8 cellular contexts compared by ENCODE assay signal in the genomic region with DNA sequence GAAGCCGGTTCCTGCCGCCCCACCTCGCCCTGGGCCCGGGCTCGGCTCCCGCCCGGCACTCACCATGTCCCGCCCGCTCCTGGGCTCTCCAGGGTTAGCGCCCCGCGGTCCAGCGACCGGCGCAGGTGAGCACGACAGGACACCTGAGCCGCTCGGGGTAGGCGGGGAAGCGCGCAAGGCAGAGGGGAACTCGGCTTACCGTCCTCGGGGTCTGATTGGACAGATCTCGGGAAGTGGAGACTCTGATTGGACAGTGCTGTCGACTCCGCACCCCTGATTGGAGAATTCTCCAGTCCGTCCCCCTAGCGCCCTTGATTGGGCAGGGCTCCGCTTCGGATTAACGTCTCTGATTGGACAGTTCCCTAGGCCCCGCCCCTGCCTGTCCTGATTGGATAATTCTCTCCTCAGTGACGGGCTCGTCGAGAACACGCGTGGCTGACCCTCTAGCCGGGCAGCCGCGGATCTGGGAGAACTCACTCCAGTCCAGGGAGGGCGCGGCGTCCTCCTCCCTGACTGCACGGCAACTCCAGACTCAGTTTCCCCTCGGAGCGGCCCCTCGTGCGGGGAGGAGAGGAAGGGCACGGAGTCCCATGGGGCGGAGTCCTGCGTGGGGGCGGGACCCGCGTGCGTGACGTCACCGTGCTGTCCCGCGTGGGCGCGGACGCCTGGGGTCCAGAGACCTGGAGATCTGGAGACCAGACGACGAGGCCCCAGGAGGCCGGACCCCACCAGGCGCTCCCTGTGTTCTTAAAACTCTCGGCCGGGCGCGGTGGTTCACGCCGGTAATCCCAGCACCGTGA. TPM values are rescaled to one million over a fixed set of nuclear protein-coding genes. Genes with fewer than 3 reads are reported as not detected.
DNase-seq lines count a peak whose midpoint lies in the region; ATAC-seq lines count a peak whose summit lies in the region.

Gene ZNF77 (minus strand): TSS at position 197 of the 800 bp plus-strand sequence. CDS start 131 bp downstream, at position 66.

- peaks cover 5% of the 10 kb centered on the region; the same call in 1 of the 2 replicates for H4K20me1 ChIP-seq in BLaER1

- peaks cover 36% of the 10 kb centered on the region for H3K4me1 ChIP-seq in BLaER1

- peak; percentile 96 for ATAC-seq in GM19324 (IDR thresholded peaks at IDR 0.05; ENCODE audit: low FRiP score, unreplicated experiment)
- ATAC-seq in HG03460 (IDR thresholded peaks at IDR 0.05; ENCODE audit: unreplicated experiment) = peak; percentile 95
- peak; percentile 95 for ATAC-seq in left lobe of liver

- H3K9me3 Mint-ChIP-seq in dendritic cell treated with granulocyte-macrophage colony-stimulating factor and Interleukin-4, amounts not matched to agents 40 ng/mL and 50 ng/mL, for 4 days = no peaks in the 10 kb centered on the region

- peaks cover 37% of the 10 kb centered on the region for H3K36me3 Mint-ChIP-seq in dendritic cell treated with granulocyte-macrophage colony-stimulating factor and Interleukin-4, amounts not matched to agents 40 ng/mL and 50 ng/mL, for 4 days (ENCODE audit: low read depth)

- peak within 1 kb of the TSS; percentile 99 for H3K4me2 ChIP-seq in BLaER1

- peak within 1 kb of the TSS; percentile 97 for H3K4me3 Mint-ChIP-seq in dendritic cell treated with granulocyte-macrophage colony-stimulating factor and Interleukin-4, amounts not matched to agents 40 ng/mL and 50 ng/mL, for 4 days

- peak within 1 kb of the TSS; percentile 89 for H3K9ac ChIP-seq in BLaER1

- intact Hi-C loops in dendritic cell treated with granulocyte-macrophage colony-stimulating factor and Interleukin-4, amounts not matched to agents 40 ng/mL and 50 ng/mL, for 4 days (cut with micrococcal nuclease) = no loop called here

- DNase-seq in NCI-H526 treated with DMSO at 0.1 percent for 48 hours (lab: John Stamatoyannopoulos, UW) (peak; percentile 96), left lobe of liver (ENCODE audit: low spot score) (peak; percentile 98)
- DNase-seq in activated CD4-positive, alpha-beta T cell treated with anti-CD3 and anti-CD28 coated beads, Interleukin-2, amount 50 U/mL, for 24 hours (ENCODE audit: low read depth in 1 of 2, low spot score in 1 of 2) = peak; percentile 96 to 99
- DNase-seq in stimulated activated CD4-positive, alpha-beta T cell treated with anti-CD3 and anti-CD28 coated beads, Interleukin-2, amount 100 ng/mL, for 24 hours = peak; percentile 99

- peaks cover 23% of the 10 kb centered on the region for H3K36me3 ChIP-seq in BLaER1

- H3K27me3 Mint-ChIP-seq in dendritic cell treated with granulocyte-macrophage colony-stimulating factor and Interleukin-4, amounts not matched to agents 40 ng/mL and 50 ng/mL, for 4 days = no peaks in the 10 kb centered on the region

- H3K27ac Mint-ChIP-seq in dendritic cell treated with granulocyte-macrophage colony-stimulating factor and Interleukin-4, amounts not matched to agents 40 ng/mL and 50 ng/mL, for 4 days = peak within 1 kb of the TSS; percentile 99

- H3K27ac ChIP-seq in BLaER1 = peak within 1 kb of the TSS; percentile 92

- H3K27me3 ChIP-seq in BLaER1 = no peaks in the 10 kb centered on the region

- peaks cover 15% of the 10 kb centered on the region for H3K9me3 ChIP-seq in BLaER1

- peak within 1 kb of the TSS; percentile 97 for H3K4me3 ChIP-seq in BLaER1

- peaks cover 34% of the 10 kb centered on the region for H3K4me1 Mint-ChIP-seq in dendritic cell treated with granulocyte-macrophage colony-stimulating factor and Interleukin-4, amounts not matched to agents 40 ng/mL and 50 ng/mL, for 4 days (ENCODE audit: low read depth)

RNA-seq across cellular contexts. Expression of gene ZNF77, which starts in this region (rescaled TPM):
- 1.4 TPM for total RNA-seq in left lobe of liver

Comparison
In these comparisons a context has a peak if more than half of its experiments do, and no peak if none do; other contexts are left out.
1. Peak in every context shown above with its lines: DNase-seq, ATAC-seq, H3K4me3 ChIP-seq and H3K27ac ChIP-seq.